Comparison of ENCODE assay signal across 9 cellular contexts in genomic region chr22:25206998-25207397, GRCh38. TPM values are rescaled to one million over a fixed set of nuclear protein-coding genes. Genes with fewer than 3 reads are reported as not detected.
"Had no signal": no experiment of that assay in that cellular context is flagged by ENCODE, and none has a peak within 500 bp of the region (broad histone marks: within the 10 kb centered on the region; RNA-seq: fewer than 3 reads in every experiment).

No MANE protein-coding gene starts in this region.

- H3K4me3 Mint-ChIP-seq: H9 had no signal

- ATAC-seq: K562 had no signal

- H3K27ac ChIP-seq: GM23248, HL-60 had no signal

- H3K9me3 Mint-ChIP-seq: H9 had no signal

- H3K4me3 ChIP-seq: GM23248, K562 had no signal

- DNase-seq: GM23248, H9, HCEC 1CT, IMR-90, KG1 had no signal

- H2AFZ ChIP-seq: GM23248 had no signal

RNA-seq across cellular contexts. Expression of gene CRYBB3, which starts 7.3 kb away (rescaled TPM):
- total RNA-seq: GM23248, HT1080, IMR-90, K562 had no signal
- polyA plus RNA-seq: GM23248, IMR-90, K562 had no signal

RNA-seq across cellular contexts. Expression of gene CRYBB2, which starts 12.4 kb away (rescaled TPM):
- total RNA-seq: GM23248, H1, H9, HT1080, IMR-90, K562 had no signal
- polyA plus RNA-seq: GM23248, IMR-90, K562 had no signal
